9 cellular contexts compared by ENCODE assay signal in genomic region chr16:25707982-25708583, GRCh38. TPM values are rescaled to one million over a fixed set of nuclear protein-coding genes. Genes with fewer than 3 reads are reported as not detected.
DNase-seq lines count a peak whose midpoint lies in the region; ATAC-seq and TF ChIP-seq lines count a peak whose summit lies in the region.
"Had no signal": no experiment of that assay in that cellular context is flagged by ENCODE, and none has a peak within 500 bp of the region (broad histone marks: within the 10 kb centered on the region; RNA-seq: fewer than 3 reads in every experiment).

No MANE protein-coding gene starts in this region.

- intact Hi-C loops in uterus (cut with DNase I; ENCODE audit: low total_unique reads): no loop called here

- H3K9me3 Mint-ChIP-seq in mesothelial cell of epicardium: no peaks in the 10 kb centered on the region

- DNase-seq in NCI-H1694 (lab: John Stamatoyannopoulos, UW) (peak; percentile 0), NCI-H1694 treated with DMSO at 0.1 percent for 48 hours (lab: John Stamatoyannopoulos, UW) (no peak), mesothelial cell of epicardium (ENCODE audit: low spot score in 2 of 2, unreplicated experiment in 2 of 2) (no peak), uterus (no peak)
- DNase-seq in activated CD4-positive, alpha-beta T cell treated with anti-CD3 and anti-CD28 coated beads, Interleukin-2, amount 50 U/mL, for 48 hours: peak; percentile 5 to 21
- DNase-seq: stimulated activated CD4-positive, alpha-beta T cell treated with anti-CD3 and anti-CD28 coated beads, Interleukin-4, amount 100 ng/mL, for 4 hours had no signal

- no peaks in the 10 kb centered on the region for H3K27me3 Mint-ChIP-seq in mesothelial cell of epicardium (ENCODE audit: low read depth)

- no peak overlapping the region for H3K27ac Mint-ChIP-seq in mesothelial cell of epicardium

- no peaks in the 10 kb centered on the region for H3K27me3 ChIP-seq in uterus

- no peaks in the 10 kb centered on the region for H3K36me3 Mint-ChIP-seq in mesothelial cell of epicardium

- TF ChIP-seq EP300 in Ishikawa (IDR thresholded peaks at IDR 0.05; ENCODE audit: borderline replicate concordance): no peak

- peak; percentile 40 for TF ChIP-seq RAD21 in Ishikawa (IDR thresholded peaks at IDR 0.05; ENCODE audit: low read depth)

- peaks cover 10% of the 10 kb centered on the region for H3K4me1 Mint-ChIP-seq in mesothelial cell of epicardium

- no peak for ATAC-seq in HG02840 (IDR thresholded peaks at IDR 0.05; ENCODE audit: low FRiP score, unreplicated experiment)
- ATAC-seq in HG03565 (IDR thresholded peaks at IDR 0.05; ENCODE audit: unreplicated experiment): no peak

- H3K9me3 ChIP-seq in uterus: no peaks in the 10 kb centered on the region

- H3K4me1 ChIP-seq in uterus: no peaks in the 10 kb centered on the region

- H3K27ac ChIP-seq in uterus: no peak overlapping the region

- TF ChIP-seq POLR2A in uterus (IDR thresholded peaks at IDR 0.05): no peak

- TF ChIP-seq CTCF in mesothelial cell of epicardium (IDR thresholded peaks at IDR 0.05; ENCODE audit: unreplicated experiment): peak; percentile 18
- TF ChIP-seq CTCF in uterus (IDR thresholded peaks at IDR 0.05): no peak

- H3K4me3 ChIP-seq in uterus: no peak overlapping the region

- H3K36me3 ChIP-seq in uterus: no peaks in the 10 kb centered on the region

- no peak overlapping the region for H3K4me3 Mint-ChIP-seq in mesothelial cell of epicardium

TF ChIP-seq in Ishikawa, 13 proteins besides CTCF, POLR2A, EP300 and RAD21:
- TF ChIP-seq REST (IDR thresholded peaks at IDR 0.05; ENCODE audit: low read depth) (no peak), EGR1 (IDR thresholded peaks at IDR 0.05) (no peak), TCF12 (IDR thresholded peaks at IDR 0.05; ENCODE audit: low read depth) (no peak), CEBPB (IDR thresholded peaks at IDR 0.05) (no peak), ZBTB7A (IDR thresholded peaks at IDR 0.05; ENCODE audit: low read depth) (no peak), TAF1 (IDR thresholded peaks at IDR 0.05; ENCODE audit: low read depth) (no peak), NFIC (IDR thresholded peaks at IDR 0.05) (no peak), MAX (IDR thresholded peaks at IDR 0.05) (no peak), FOXM1 (IDR thresholded peaks at IDR 0.05; ENCODE audit: borderline replicate concordance, low read depth) (no peak), CREB1 (IDR thresholded peaks at IDR 0.05; ENCODE audit: low read depth) (no peak), TEAD4 (IDR thresholded peaks at IDR 0.05) (no peak), YY1 (IDR thresholded peaks at IDR 0.05; ENCODE audit: low read depth) (no peak)
TF ChIP-seq in Ishikawa: peak in this region for 0.

RNA-seq across cellular contexts. Expression of gene HS3ST4, which starts 16.3 kb away (rescaled TPM):
- 11.1 to 13.4 TPM (median 12.6 TPM) in 3 replicates for total RNA-seq in mesothelial cell of epicardium
- total RNA-seq in uterus: under 1 TPM in 1 of 4 donors, not detected in 3; 0.14 TPM

Comparison
In these comparisons a context has a peak if more than half of its experiments do, and no peak if none do; other contexts are left out.
1. DNase-seq: peak in NCI-H1694 (single experiment) and activated CD4-positive, alpha-beta T cell treated with anti-CD3 and anti-CD28 coated beads, Interleukin-2, amount 50 U/mL, for 48 hours (2 of 2); none in NCI-H1694 treated with DMSO at 0.1 percent for 48 hours (single experiment), mesothelial cell of epicardium (0 of 2) and uterus (0 of 2).
2. RNA of gene HS3ST4, which starts 16.3 kb away (total RNA-seq): 11.1 to 13.4 TPM in mesothelial cell of epicardium; 0.14 TPM in uterus; every median in the first group is over 10 times any median in the second.